ENCODE assay signal across 33 cellular contexts in the genomic region with DNA sequence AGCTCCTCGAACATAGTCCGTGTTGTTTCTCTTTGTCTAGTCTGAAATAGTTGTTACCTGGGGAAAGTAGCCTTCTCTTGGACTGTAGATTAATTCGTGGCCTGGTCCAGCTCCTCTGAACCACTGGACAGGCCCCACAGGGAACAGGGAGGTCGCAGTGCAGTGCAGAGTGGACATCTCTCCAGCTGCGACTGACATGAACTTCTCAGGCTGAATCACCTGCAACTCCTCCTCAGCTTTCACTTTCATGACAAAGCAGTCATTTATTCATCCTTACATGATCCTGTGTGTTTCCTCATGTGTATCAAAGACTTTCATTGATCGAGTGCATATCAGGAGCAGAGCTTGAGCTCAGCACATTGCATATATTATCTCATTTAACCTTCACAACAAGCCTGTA. TPM values are rescaled to one million over a fixed set of nuclear protein-coding genes. Genes with fewer than 3 reads are reported as not detected.
DNase-seq lines count a peak whose midpoint lies in the region; ATAC-seq lines count a peak whose summit lies in the region.
"Had no signal": no experiment of that assay in that cellular context is flagged by ENCODE, and none has a peak within 500 bp of the region (broad histone marks: within the 10 kb centered on the region; RNA-seq: fewer than 3 reads in every experiment).

No MANE protein-coding gene starts in this region.

- H3K27ac Mint-ChIP-seq in activated CD4-positive, alpha-beta T cell treated with anti-CD3 and anti-CD28 coated beads, Interleukin-2, amount 10 ng/mL, durations not matched to agents 7 days and 5 days: peak overlapping the region; percentile 88
- H3K27ac Mint-ChIP-seq in CD4-positive, alpha-beta memory T cell: peak overlapping the region; percentile 2 to 88 (median 80)
- H3K27ac Mint-ChIP-seq in activated T-helper 1 cell treated with anti-CD3 and anti-CD28 coated beads, Interleukin-12 subunit alpha, Interleukin-12 subunit beta, Interleukin-2, Interleukin-4 antibody, amounts not matched to agents 30 ng/mL and 10 ng/mL and 1 ng/mL, durations not matched to agents 14 hours and 24 hours and 36 hours: peak overlapping the region; percentile 81
- H3K27ac Mint-ChIP-seq: activated B cell treated with CpG ODN at 0.5 μM for 24 hours; brain; memory B cell; stimulated activated memory B cell treated with anti-CD40 and anti-IgM and Interleukin-4, amounts not matched to agents 10 μg/mL and 1 μg/mL and 100 μg/mL, for 72 hours had no signal

- peaks cover 10% of the 10 kb centered on the region for H3K9me3 Mint-ChIP-seq in activated CD4-positive, alpha-beta T cell treated with anti-CD3 and anti-CD28 coated beads, Interleukin-2, amount 10 ng/mL, durations not matched to agents 7 days and 5 days
- peaks cover 0 to 7% (median 0%) of the 10 kb centered on the region in 8 donors for H3K9me3 Mint-ChIP-seq in CD4-positive, alpha-beta memory T cell
- H3K9me3 Mint-ChIP-seq in activated T-helper 1 cell treated with anti-CD3 and anti-CD28 coated beads, Interleukin-12 subunit alpha, Interleukin-12 subunit beta, Interleukin-2, Interleukin-4 antibody, amounts not matched to agents 30 ng/mL and 10 ng/mL and 1 ng/mL, durations not matched to agents 14 hours and 24 hours and 36 hours: peaks cover 10% of the 10 kb centered on the region
- H3K9me3 Mint-ChIP-seq: activated B cell treated with CpG ODN at 0.5 μM for 24 hours; brain; neural crest cell; stimulated activated memory B cell treated with anti-CD40 and anti-IgM and Interleukin-4, amounts not matched to agents 10 μg/mL and 1 μg/mL and 100 μg/mL, for 72 hours had no signal

- H3K36me3 ChIP-seq in CD4-positive, alpha-beta memory T cell (ENCODE audit: insufficient read depth, low read length): no peaks in the 10 kb centered on the region
- H3K36me3 ChIP-seq: esophagus squamous epithelium, left lung, ovary, SJCRH30 had no signal

- H3K4me3 Mint-ChIP-seq in activated CD4-positive, alpha-beta T cell treated with anti-CD3 and anti-CD28 coated beads, Interleukin-2, amount 10 ng/mL, durations not matched to agents 7 days and 5 days: peak overlapping the region; percentile 33
- H3K4me3 Mint-ChIP-seq in CD4-positive, alpha-beta memory T cell: peak overlapping the region; percentile 70 to 87 (median 75)
- peak overlapping the region; percentile 68 for H3K4me3 Mint-ChIP-seq in activated T-helper 1 cell treated with anti-CD3 and anti-CD28 coated beads, Interleukin-12 subunit alpha, Interleukin-12 subunit beta, Interleukin-2, Interleukin-4 antibody, amounts not matched to agents 30 ng/mL and 10 ng/mL and 1 ng/mL, durations not matched to agents 14 hours and 24 hours and 36 hours
- H3K4me3 Mint-ChIP-seq: activated B cell treated with CpG ODN at 0.5 μM for 24 hours; brain; memory B cell; neural crest cell; stimulated activated memory B cell treated with anti-CD40 and anti-IgM and Interleukin-4, amounts not matched to agents 10 μg/mL and 1 μg/mL and 100 μg/mL, for 72 hours had no signal

- intact Hi-C loops in CD4-positive, alpha-beta memory T cell (cut with micrococcal nuclease): no loop called here
- intact Hi-C loops in activated T-helper 1 cell treated with anti-CD3 and anti-CD28 coated beads, Interleukin-12 subunit alpha, Interleukin-12 subunit beta, Interleukin-2, Interleukin-4 antibody, amounts not matched to agents 30 ng/mL and 10 ng/mL and 1 ng/mL, durations not matched to agents 14 hours and 24 hours and 36 hours (cut with micrococcal nuclease): no loop called here

- peaks cover 77% of the 10 kb centered on the region for H3K4me1 ChIP-seq in CD4-positive, alpha-beta memory T cell (ENCODE audit: insufficient read depth, low read length)
- H3K4me1 ChIP-seq: esophagus squamous epithelium, foreskin keratinocyte, left lung, SJCRH30 had no signal

- no peak overlapping the region for H3K4me3 ChIP-seq in CD4-positive, alpha-beta memory T cell (ENCODE audit: low read length in 2 of 2)
- H3K4me3 ChIP-seq: esophagus squamous epithelium, left lung, ovary, SJCRH30 had no signal

- DNase-seq in activated CD4-positive, alpha-beta T cell treated with anti-CD3 and anti-CD28 coated beads, Interleukin-2, amount 10 ng/mL, durations not matched to agents 7 days and 5 days: no peak
- no peak for DNase-seq in activated CD4-positive, alpha-beta T cell treated with anti-CD3 and anti-CD28 coated beads for 48 hours
- no peak for DNase-seq in CD4-positive, alpha-beta memory T cell
- no peak for DNase-seq in activated T-helper 1 cell treated with anti-CD3 and anti-CD28 coated beads, Interleukin-12 subunit alpha, Interleukin-12 subunit beta, Interleukin-2, Interleukin-4 antibody, amounts not matched to agents 30 ng/mL and 10 ng/mL and 1 ng/mL, durations not matched to agents 14 hours and 24 hours and 36 hours (ENCODE audit: low spot score)
- DNase-seq in kidney tubule cell (ENCODE audit: low spot score) (peak; percentile 30), NCI-H1436 treated with DMSO at 0.1 percent for 48 hours (lab: John Stamatoyannopoulos, UW) (no peak)
- DNase-seq: activated B cell treated with CpG ODN at 0.5 μM for 24 hours; AML-193; amniotic stem cell; cerebellar nuclear complex; EL; esophagus squamous epithelium; foreskin keratinocyte; head of caudate nucleus; KG1; left lung; NCI-H1092 treated with DMSO at 0.1 percent for 48 hours; NCI-H1930; NCI-H510A treated with DMSO at 0.1 percent for 48 hours; ovary; SJCRH30; stimulated activated CD4-positive, alpha-beta T cell treated with anti-CD3 and anti-CD28 coated beads, Interleukin-15, amount 100 ng/mL, for 24 hours; SW 1271 had no signal

- POLR2A ChIA-PET in activated CD4-positive, alpha-beta T cell treated with anti-CD3 and anti-CD28 coated beads, Interleukin-2, amount 10 ng/mL, durations not matched to agents 7 days and 5 days (lab: Charles Lee): no interaction called here
- POLR2A ChIA-PET in CD4-positive, alpha-beta memory T cell (lab: Charles Lee; ENCODE audit: partially characterized antibody): interaction anchor here (0.9 to 4.4 kb wide), 8 partner anchors 8 to 988 kb away, joined by 3 to 16 read pairs (median 4); a partner anchor contains a TSS

- no peaks in the 10 kb centered on the region for H3K27me3 Mint-ChIP-seq in activated CD4-positive, alpha-beta T cell treated with anti-CD3 and anti-CD28 coated beads, Interleukin-2, amount 10 ng/mL, durations not matched to agents 7 days and 5 days
- no peaks in the 10 kb centered on the region for H3K27me3 Mint-ChIP-seq in CD4-positive, alpha-beta memory T cell
- H3K27me3 Mint-ChIP-seq in activated T-helper 1 cell treated with anti-CD3 and anti-CD28 coated beads, Interleukin-12 subunit alpha, Interleukin-12 subunit beta, Interleukin-2, Interleukin-4 antibody, amounts not matched to agents 30 ng/mL and 10 ng/mL and 1 ng/mL, durations not matched to agents 14 hours and 24 hours and 36 hours (ENCODE audit: insufficient read depth): no peaks in the 10 kb centered on the region
- H3K27me3 Mint-ChIP-seq: stimulated activated memory B cell treated with anti-CD40 and anti-IgM and Interleukin-4, amounts not matched to agents 10 μg/mL and 1 μg/mL and 100 μg/mL, for 72 hours had no signal

- no peak overlapping the region for H3K27ac ChIP-seq in CD4-positive, alpha-beta memory T cell (ENCODE audit: low read depth, low read length)
- H3K27ac ChIP-seq: esophagus squamous epithelium, foreskin keratinocyte, left lung, ovary, SJCRH30 had no signal

- H3K9me3 ChIP-seq in CD4-positive, alpha-beta memory T cell (ENCODE audit: control insufficient read depth in 1 of 2, low read length in 2 of 2): no peaks in the 10 kb centered on the region
- H3K9me3 ChIP-seq: esophagus squamous epithelium, ovary, SJCRH30 had no signal

- CTCF ChIA-PET in activated CD4-positive, alpha-beta T cell treated with anti-CD3 and anti-CD28 coated beads, Interleukin-2, amount 10 ng/mL, durations not matched to agents 7 days and 5 days (lab: Charles Lee): interaction anchor here (0.8 to 2.7 kb wide), 7 partner anchors 8 to 100 kb away, joined by 3 to 26 read pairs (median 4); no protein-coding TSS in a partner anchor
- CTCF ChIA-PET in CD4-positive, alpha-beta memory T cell (lab: Charles Lee; ENCODE audit: partially characterized antibody): interaction anchor here (0.8 to 2.2 kb wide), 5 partner anchors 11 to 168 kb away, joined by 3 to 13 read pairs (median 3); no protein-coding TSS in a partner anchor

- no peak for ATAC-seq in HG03342 (IDR thresholded peaks at IDR 0.05; ENCODE audit: unreplicated experiment)
- ATAC-seq: foreskin keratinocyte; left lung; stimulated activated memory B cell treated with anti-CD40 and anti-IgM and Interleukin-4, amounts not matched to agents 10 μg/mL and 1 μg/mL and 100 μg/mL, for 72 hours had no signal

- peaks cover 27% of the 10 kb centered on the region for H3K36me3 Mint-ChIP-seq in activated CD4-positive, alpha-beta T cell treated with anti-CD3 and anti-CD28 coated beads, Interleukin-2, amount 10 ng/mL, durations not matched to agents 7 days and 5 days (ENCODE audit: low read depth)
- peaks cover under 1 to 5% of the 10 kb centered on the region in 2 donors for H3K36me3 Mint-ChIP-seq in CD4-positive, alpha-beta memory T cell
- peaks cover 26% of the 10 kb centered on the region for H3K36me3 Mint-ChIP-seq in activated T-helper 1 cell treated with anti-CD3 and anti-CD28 coated beads, Interleukin-12 subunit alpha, Interleukin-12 subunit beta, Interleukin-2, Interleukin-4 antibody, amounts not matched to agents 30 ng/mL and 10 ng/mL and 1 ng/mL, durations not matched to agents 14 hours and 24 hours and 36 hours (ENCODE audit: low read depth)
- H3K36me3 Mint-ChIP-seq: brain; memory B cell; stimulated activated memory B cell treated with anti-CD40 and anti-IgM and Interleukin-4, amounts not matched to agents 10 μg/mL and 1 μg/mL and 100 μg/mL, for 72 hours had no signal

- no peaks in the 10 kb centered on the region for H3K27me3 ChIP-seq in CD4-positive, alpha-beta memory T cell (ENCODE audit: insufficient read depth, low read length)
- H3K27me3 ChIP-seq: ovary had no signal

- peaks cover 76% of the 10 kb centered on the region for H3K4me1 Mint-ChIP-seq in activated CD4-positive, alpha-beta T cell treated with anti-CD3 and anti-CD28 coated beads, Interleukin-2, amount 10 ng/mL, durations not matched to agents 7 days and 5 days
- peaks cover 60 to 77% (median 75%) of the 10 kb centered on the region in 4 donors for H3K4me1 Mint-ChIP-seq in CD4-positive, alpha-beta memory T cell
- peaks cover 76% of the 10 kb centered on the region for H3K4me1 Mint-ChIP-seq in activated T-helper 1 cell treated with anti-CD3 and anti-CD28 coated beads, Interleukin-12 subunit alpha, Interleukin-12 subunit beta, Interleukin-2, Interleukin-4 antibody, amounts not matched to agents 30 ng/mL and 10 ng/mL and 1 ng/mL, durations not matched to agents 14 hours and 24 hours and 36 hours (ENCODE audit: low read depth)
- H3K4me1 Mint-ChIP-seq: activated B cell treated with CpG ODN at 0.5 μM for 24 hours, brain, neural crest cell had no signal

RNA-seq across cellular contexts. Expression of a gene that starts 19.1 kb away (rescaled TPM):
- total RNA-seq in activated CD4-positive, alpha-beta T cell treated with anti-CD3 and anti-CD28 coated beads, Interleukin-2, amount 10 ng/mL, durations not matched to agents 7 days and 5 days: 10 to 100 TPM; 82.6 to 90.1 TPM
- 10 to 100 TPM; 32.4 to 34.9 TPM for total RNA-seq in CD4-positive, alpha-beta memory T cell
- polyA plus RNA-seq in CD4-positive, alpha-beta memory T cell: 100 to 1,000 TPM; 136 to 211 TPM
- total RNA-seq in activated T-helper 1 cell treated with anti-CD3 and anti-CD28 coated beads, Interleukin-12 subunit alpha, Interleukin-12 subunit beta, Interleukin-2, Interleukin-4 antibody, amounts not matched to agents 30 ng/mL and 10 ng/mL and 1 ng/mL, durations not matched to agents 14 hours and 24 hours and 36 hours: 31.8 and 34.6 TPM in 2 replicates
- total RNA-seq: A673, activated B cell treated with CpG ODN at 0.5 μM for 24 hours, dermis microvascular lymphatic vessel endothelial cell, foreskin keratinocyte, H1, MCF 10A, neural crest cell, SJCRH30, temporal lobe had no signal
- polyA plus RNA-seq: foreskin keratinocyte had no signal

RNA-seq across cellular contexts. Expression of a gene that starts 56.8 kb away (rescaled TPM):
- 1 to 10 TPM; 3.6 to 4.5 TPM for total RNA-seq in activated CD4-positive, alpha-beta T cell treated with anti-CD3 and anti-CD28 coated beads, Interleukin-2, amount 10 ng/mL, durations not matched to agents 7 days and 5 days
- total RNA-seq in CD4-positive, alpha-beta memory T cell: 1 to 10 TPM; 4.7 to 7.2 TPM
- 1 to 10 TPM in 1 of 2 donors, under 1 TPM in 1; 0.64 to 1.2 TPM for polyA plus RNA-seq in CD4-positive, alpha-beta memory T cell
- total RNA-seq in activated T-helper 1 cell treated with anti-CD3 and anti-CD28 coated beads, Interleukin-12 subunit alpha, Interleukin-12 subunit beta, Interleukin-2, Interleukin-4 antibody, amounts not matched to agents 30 ng/mL and 10 ng/mL and 1 ng/mL, durations not matched to agents 14 hours and 24 hours and 36 hours: 1.6 and 3.3 TPM in 2 replicates
- total RNA-seq: A673, SJCRH30, temporal lobe had no signal
